ENCODE assay signal across 12 cellular contexts in genomic region chr6:64217721-64218603, GRCh38.
DNase-seq lines count a peak whose midpoint lies in the region; ATAC-seq, FAIRE-seq and TF ChIP-seq lines count a peak whose summit lies in the region.
"Had no signal": no experiment of that assay in that cellular context is flagged by ENCODE, and none has a peak within 500 bp of the region (broad histone marks: within the 10 kb centered on the region; RNA-seq: fewer than 3 reads in every experiment).

No MANE protein-coding gene starts in this region.

- RAD21 ChIA-PET in GM12878 (lab: Charles Lee; ENCODE audit: unreplicated experiment), result interaction anchor here (0.7 to 0.9 kb wide), 2 partner anchors 35 to 1919 kb away, joined by 3 read pairs; no protein-coding TSS in a partner anchor

- TF ChIP-seq RAD21 in GM12878 (IDR thresholded peaks at IDR 0.05; ENCODE audit: insufficient read depth, low read depth, low read length), result no peak

- SMC1A ChIA-PET in GM12878 (lab: Charles Lee; ENCODE audit: uncharacterized antibody, unreplicated experiment), result interaction anchor here (0.7 to 3.0 kb wide), 2 partner anchors 10 to 48 kb away, joined by 3 to 10 read pairs; no protein-coding TSS in a partner anchor

- H3F3A ChIP-seq in smooth muscle cell (ENCODE audit: low read depth), result peaks cover 5% of the 10 kb centered on the region

- in situ Hi-C loops in GM12878 (cut with MboI) (no loop called here), G401 (cut with HindIII; ENCODE audit: low sequenced_read_pairs) (no loop called here)

- CTCF ChIA-PET in GM12878 (lab: Yijun Ruan, JAX), result interaction anchor here (0.6 to 1.1 kb wide), 2 partner anchors 38 to 765 kb away, joined by 3 to 4 read pairs; no protein-coding TSS in a partner anchor

- DNase-seq in GM12878 (ENCODE audit: low read depth, low spot score) (peak; percentile 38), smooth muscle cell (lab: John Stamatoyannopoulos, UW; ENCODE audit: unreplicated experiment) (no peak), SKM-1 (lab: John Stamatoyannopoulos, UW; ENCODE audit: unreplicated experiment) (no peak), DMS 273 (lab: John Stamatoyannopoulos, UW; ENCODE audit: unreplicated experiment) (no peak), G401 (ENCODE audit: low spot score) (no peak)
- DNase-seq: activated B cell treated with CpG ODN at 0.5 μM for 24 hours, thyroid gland had no signal

- BruUV-seq in GM12878 (replicated peaks; lab: Mats Ljungman, UMichigan), result no TSS peak

- no peak for TF ChIP-seq POLR2A in GM12878 (IDR thresholded peaks at IDR 0.05; ENCODE audit: low read depth, low read length)

- peaks cover 8% of the 10 kb centered on the region for H3K4me1 ChIP-seq in GM12878 (ENCODE audit: control insufficient read depth, insufficient read depth, low read length)
- no peaks in the 10 kb centered on the region for H3K4me1 ChIP-seq in smooth muscle cell (ENCODE audit: low read depth)
- H3K4me1 ChIP-seq: thyroid gland had no signal

- peak in 1 of 2 experiments; percentile 11; a peak in 1 of 4 replicates for TF ChIP-seq EP300 in GM12878 (IDR thresholded peaks at IDR 0.05; ENCODE audit: borderline replicate concordance in 1 of 2, control insufficient read depth in 1 of 2, low read depth in 2 of 2, low read length in 2 of 2)

- H3K79me2 ChIP-seq in GM12878 (ENCODE audit: control insufficient read depth, insufficient read depth, low read length) (no peaks in the 10 kb centered on the region), smooth muscle cell (ENCODE audit: low read depth) (no peaks in the 10 kb centered on the region)

- H3K36me3 ChIP-seq in GM12878 (ENCODE audit: control insufficient read depth in 2 of 2, insufficient read depth in 2 of 2, low read length in 1 of 2) (no peaks in the 10 kb centered on the region), smooth muscle cell (ENCODE audit: low read depth) (no peaks in the 10 kb centered on the region)
- H3K36me3 ChIP-seq: neutrophil, thyroid gland had no signal

- H3K9ac ChIP-seq in GM12878 (ENCODE audit: control insufficient read depth, insufficient read depth, low read length) (no peak overlapping the region), smooth muscle cell (ENCODE audit: low read depth) (no peak overlapping the region)

- H3K4me3 ChIP-seq in GM12878, result no peak overlapping the region
- no peak overlapping the region for H3K4me3 ChIP-seq in smooth muscle cell
- H3K4me3 ChIP-seq: thyroid gland had no signal

- H2AFZ ChIP-seq in GM12878 (ENCODE audit: control insufficient read depth, low read depth, low read length) (peak overlapping the region; percentile 51), smooth muscle cell (ENCODE audit: low read depth) (peak overlapping the region; percentile 56)

- intact Hi-C loops in GM12878 (cut with micrococcal nuclease; ENCODE audit: unreplicated experiment), result no loop called here

- H3K4me2 ChIP-seq in GM12878 (ENCODE audit: control insufficient read depth, insufficient read depth), result peak overlapping the region; percentile 48; the same call in 1 of the 2 replicates
- peak overlapping the region; percentile 29 for H3K4me2 ChIP-seq in smooth muscle cell

- no peaks in the 10 kb centered on the region for H3K27me3 ChIP-seq in GM12878 (replicated peaks in 1 of 2; ENCODE audit: control insufficient read depth in 2 of 2, insufficient read depth in 2 of 2, low read length in 1 of 2)
- H3K27me3 ChIP-seq in smooth muscle cell (ENCODE audit: low read depth), result no peaks in the 10 kb centered on the region
- H3K27me3 ChIP-seq: neutrophil, thyroid gland had no signal

- TF ChIP-seq CTCF in GM12878 (IDR thresholded peaks at IDR 0.05 in 2 of 3, conservative IDR thresholded peaks at IDR 0.05 in 1 of 3; ENCODE audit: control insufficient read depth in 2 of 3, extremely low read depth in 1 of 3, insufficient read depth in 1 of 3, low read depth in 3 of 3, low read length in 3 of 3) (no peak), smooth muscle cell (IDR thresholded peaks at IDR 0.05; ENCODE audit: borderline replicate concordance, insufficient read depth, poor library complexity, severe bottlenecking) (no peak)

- FAIRE-seq in GM12878 (lab: Jason Lieb, UNC), result no peak
- FAIRE-seq: endometrium had no signal

- peak; percentile 78 for ATAC-seq in GM18907 (IDR thresholded peaks at IDR 0.05; ENCODE audit: unreplicated experiment)
- peak; percentile 77 for ATAC-seq in HG02938 (IDR thresholded peaks at IDR 0.05; ENCODE audit: unreplicated experiment)
- ATAC-seq in GM12878, result peak; percentile 91

- no peaks in the 10 kb centered on the region for H4K20me1 ChIP-seq in GM12878 (ENCODE audit: control insufficient read depth, insufficient read depth)
- no peaks in the 10 kb centered on the region for H4K20me1 ChIP-seq in smooth muscle cell (ENCODE audit: low read depth)

- WGBS in GM12878 (ENCODE audit: insufficient coverage, insufficient replicate concordance, low lambda C conversion rate, missing lambda C conversion rate), result 4% methylated on average over 1 of the region's 1 CpG
- 58% methylated on average over 1 of the region's 1 CpG for WGBS in smooth muscle cell (ENCODE audit: low lambda C conversion rate)

- POLR2A ChIA-PET in GM12878 (lab: Charles Lee), result interaction anchor here (1.5 kb wide), 1 partner anchor 45 kb away, joined by 3 read pairs; no protein-coding TSS in a partner anchor

- H3K9me3 ChIP-seq in GM12878 (replicated peaks; ENCODE audit: control insufficient read depth, insufficient read depth, low read length) (no peaks in the 10 kb centered on the region), smooth muscle cell (replicated peaks; ENCODE audit: low read depth) (no peaks in the 10 kb centered on the region)
- H3K9me3 ChIP-seq: neutrophil, thyroid gland had no signal

- peak overlapping the region; percentile 18; the same call in 1 of the 2 replicates for H3K27ac ChIP-seq in GM12878 (ENCODE audit: control insufficient read depth, insufficient read depth)
- peak overlapping the region; percentile 75 for H3K27ac ChIP-seq in smooth muscle cell (ENCODE audit: low read depth)
- H3K27ac ChIP-seq: neutrophil, RWPE1, thyroid gland had no signal

TF ChIP-seq in GM12878, 131 proteins besides CTCF, POLR2A, EP300 and RAD21:
- TF ChIP-seq FOXM1 (IDR thresholded peaks at IDR 0.05; ENCODE audit: low read depth, low read length) (peak; percentile 26; the same call in 1 of the 2 replicates), EED (IDR thresholded peaks at IDR 0.05; ENCODE audit: low read depth) (peak; percentile 54; the same call in 1 of the 2 replicates), RELB (IDR thresholded peaks at IDR 0.05; ENCODE audit: low read depth) (peak; percentile 20; the same call in 1 of the 2 replicates), RUNX3 (IDR thresholded peaks at IDR 0.05; ENCODE audit: low read length) (peak; percentile 84), PML (IDR thresholded peaks at IDR 0.05; ENCODE audit: low read length) (no peak), NFIC (IDR thresholded peaks at IDR 0.05; ENCODE audit: low read depth, low read length) (0 out of 2 replicates have a peak, but pooled peaks have one; percentile 36), DPF2 (IDR thresholded peaks at IDR 0.05) (0 out of 2 replicates have a peak, but pooled peaks have one; percentile 19), E4F1 (IDR thresholded peaks at IDR 0.05; ENCODE audit: borderline replicate concordance, partially characterized antibody) (no peak)
TF ChIP-seq in GM12878: peak in this region for 6.
